ENCODE assay signal across 1 cellular context in the genomic region with DNA sequence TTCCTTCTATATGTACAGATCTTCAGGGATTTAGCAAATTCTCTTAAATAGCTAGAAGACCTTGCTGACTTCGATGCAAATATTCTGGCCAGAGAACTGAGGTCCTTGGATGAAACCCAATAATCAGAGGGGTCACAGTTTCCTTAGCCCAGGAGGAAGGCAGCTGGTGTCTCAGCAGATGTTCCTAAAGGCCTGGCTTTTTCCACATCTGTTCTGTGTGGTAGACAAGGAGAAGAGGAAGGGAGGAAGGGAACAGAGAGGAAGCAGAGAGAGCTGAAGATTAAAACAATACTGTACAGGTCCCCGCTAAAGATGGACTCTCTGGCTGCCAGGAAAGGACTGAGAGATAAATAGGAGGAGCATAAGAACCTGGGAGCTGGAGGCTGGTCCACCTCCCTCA.
TF ChIP-seq lines count a peak whose summit lies in the region.

No MANE protein-coding gene starts in this region.

TF ChIP-seq in IMR-90, 13 proteins besides CTCF, POLR2A, EP300 and RAD21 (continued from another document):
- TF ChIP-seq BHLHE40 (IDR thresholded peaks at IDR 0.05; ENCODE audit: low read depth, low read length) = no peak
- no peak for TF ChIP-seq FOS (IDR thresholded peaks at IDR 0.05; ENCODE audit: low read depth, low read length)
- no peak for TF ChIP-seq CHD1 (IDR thresholded peaks at IDR 0.05; ENCODE audit: low read depth, low read length)
- no peak for TF ChIP-seq SMC3 (IDR thresholded peaks at IDR 0.05; ENCODE audit: low read depth, low read length)
- no peak for TF ChIP-seq CEBPB (IDR thresholded peaks at IDR 0.05; ENCODE audit: low read depth, low read length)
- TF ChIP-seq, protein P1, sequence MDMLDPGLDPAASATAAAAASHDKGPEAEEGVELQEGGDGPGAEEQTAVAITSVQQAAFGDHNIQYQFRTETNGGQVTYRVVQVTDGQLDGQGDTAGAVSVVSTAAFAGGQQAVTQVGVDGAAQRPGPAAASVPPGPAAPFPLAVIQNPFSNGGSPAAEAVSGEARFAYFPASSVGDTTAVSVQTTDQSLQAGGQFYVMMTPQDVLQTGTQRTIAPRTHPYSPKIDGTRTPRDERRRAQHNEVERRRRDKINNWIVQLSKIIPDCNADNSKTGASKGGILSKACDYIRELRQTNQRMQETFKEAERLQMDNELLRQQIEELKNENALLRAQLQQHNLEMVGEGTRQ (IDR thresholded peaks at IDR 0.05; ENCODE audit: low read depth, low read length) = no peak
- TF ChIP-seq MAZ (IDR thresholded peaks at IDR 0.05; ENCODE audit: borderline replicate concordance, low read depth, low read length) = no peak
- no peak for TF ChIP-seq MAFK (IDR thresholded peaks at IDR 0.05; ENCODE audit: low read depth, low read length)
- TF ChIP-seq RCOR1 (IDR thresholded peaks at IDR 0.05; ENCODE audit: insufficient replicate concordance, low read length) = no peak
- TF ChIP-seq MXI1 (IDR thresholded peaks at IDR 0.05; ENCODE audit: borderline replicate concordance, low read depth, low read length) = no peak
TF ChIP-seq in IMR-90: peak in this region for 0.
